In the genomic region with DNA sequence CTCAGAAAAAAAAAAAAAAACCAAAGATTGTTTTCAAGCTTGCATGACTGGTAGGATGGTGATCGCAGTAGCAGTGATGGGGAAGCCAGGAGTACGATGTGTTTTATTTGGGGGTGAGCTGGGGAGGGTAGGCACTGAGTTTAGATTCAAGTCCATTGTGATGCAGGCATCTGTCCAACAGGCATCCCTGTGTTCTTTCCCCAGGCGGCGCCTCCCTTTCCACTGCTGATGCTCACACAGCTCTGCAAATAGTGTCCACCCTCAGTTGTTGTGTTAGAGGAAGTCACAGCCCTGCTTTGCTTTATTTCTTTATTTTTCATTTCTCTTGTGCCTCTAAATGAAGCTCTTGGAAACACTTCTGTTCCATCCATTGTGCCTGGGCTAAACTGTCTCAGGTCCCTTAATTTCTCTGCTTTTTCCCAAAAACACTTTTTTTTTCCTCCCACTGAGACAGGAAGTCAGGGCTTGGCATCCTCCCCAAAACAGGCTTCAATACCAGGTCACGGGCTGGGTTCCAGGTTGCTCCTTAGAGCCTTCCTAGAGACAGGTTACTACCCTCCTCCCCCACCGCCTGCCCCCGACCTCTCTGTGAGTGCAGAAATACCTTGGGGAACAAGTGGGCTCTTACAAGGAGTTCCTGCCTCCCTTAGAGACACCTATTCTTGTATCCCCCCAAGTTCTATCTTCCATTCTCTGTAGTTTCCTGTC, we compare ENCODE assay signal across 12 cellular contexts. TPM values are rescaled to one million over a fixed set of nuclear protein-coding genes. Genes with fewer than 3 reads are reported as not detected.
A peak's percentile ranks its signal among the peaks of the same experiment; 100 is the strongest.
DNase-seq lines count a peak whose midpoint lies in the region; ATAC-seq and TF ChIP-seq lines count a peak whose summit lies in the region.
"Had no signal": no experiment of that assay in that cellular context is flagged by ENCODE, and none has a peak within 500 bp of the region (broad histone marks: within the 10 kb centered on the region; RNA-seq: fewer than 3 reads in every experiment).

No MANE protein-coding gene starts in this region.

- CTCF ChIA-PET in WTC11 (lab: Charles Lee): interaction anchor here (0.6 to 7.9 kb wide), 4 partner anchors 12 to 160 kb away, joined by 3 to 113 read pairs (median 3); no protein-coding TSS in a partner anchor

- peaks cover 21% of the 10 kb centered on the region for H3K4me1 Mint-ChIP-seq in T-helper 1 cell treated with Interleukin-12 subunit alpha and Interleukin-12 subunit beta and Interleukin-4 antibody, amounts not matched to agents 30 μg/mL and 1 μg/mL, for 36 hours (ENCODE audit: low read depth)
- peaks cover 27% of the 10 kb centered on the region for H3K4me1 Mint-ChIP-seq in WTC11
- peaks cover 23% of the 10 kb centered on the region for H3K4me1 Mint-ChIP-seq in stimulated activated naive CD8-positive, alpha-beta T cell treated with anti-CD3 and anti-CD28 coated beads, Interleukin-15, amount 100 ng/mL, for 72 hours

- H3K36me3 ChIP-seq in gastroesophageal sphincter: peaks cover 0 to 21% of the 10 kb centered on the region in 2 donors

- no peaks in the 10 kb centered on the region for H3K27me3 ChIP-seq in gastroesophageal sphincter

- no peaks in the 10 kb centered on the region for H3K9me3 Mint-ChIP-seq in T-helper 1 cell treated with Interleukin-12 subunit alpha and Interleukin-12 subunit beta and Interleukin-4 antibody, amounts not matched to agents 30 μg/mL and 1 μg/mL, for 36 hours
- H3K9me3 Mint-ChIP-seq in WTC11: no peaks in the 10 kb centered on the region
- no peaks in the 10 kb centered on the region for H3K9me3 Mint-ChIP-seq in stimulated activated naive CD8-positive, alpha-beta T cell treated with anti-CD3 and anti-CD28 coated beads, Interleukin-15, amount 100 ng/mL, for 72 hours

- TF ChIP-seq EP300 in gastroesophageal sphincter (IDR thresholded peaks at IDR 0.05): no peak

- H3K27ac Mint-ChIP-seq in T-helper 1 cell treated with Interleukin-12 subunit alpha and Interleukin-12 subunit beta and Interleukin-4 antibody, amounts not matched to agents 30 μg/mL and 1 μg/mL, for 36 hours: peak overlapping the region; percentile 61
- no peak overlapping the region for H3K27ac Mint-ChIP-seq in WTC11
- H3K27ac Mint-ChIP-seq in stimulated activated naive CD8-positive, alpha-beta T cell treated with anti-CD3 and anti-CD28 coated beads, Interleukin-15, amount 100 ng/mL, for 72 hours: peak overlapping the region in 1 of 2 donors; percentile 83

- H3K4me3 Mint-ChIP-seq in T-helper 1 cell treated with Interleukin-12 subunit alpha and Interleukin-12 subunit beta and Interleukin-4 antibody, amounts not matched to agents 30 μg/mL and 1 μg/mL, for 36 hours: peak overlapping the region; percentile 29
- H3K4me3 Mint-ChIP-seq in WTC11: no peak overlapping the region
- peak overlapping the region; percentile 16 to 41 for H3K4me3 Mint-ChIP-seq in stimulated activated naive CD8-positive, alpha-beta T cell treated with anti-CD3 and anti-CD28 coated beads, Interleukin-15, amount 100 ng/mL, for 72 hours

- H3K4me1 ChIP-seq in gastroesophageal sphincter: peaks cover 2 to 70% (median 22%) of the 10 kb centered on the region in 3 donors

- H3K4me3 ChIP-seq in gastroesophageal sphincter: no peak overlapping the region

- H3K27me3 Mint-ChIP-seq in T-helper 1 cell treated with Interleukin-12 subunit alpha and Interleukin-12 subunit beta and Interleukin-4 antibody, amounts not matched to agents 30 μg/mL and 1 μg/mL, for 36 hours (ENCODE audit: low read depth): peaks cover 3% of the 10 kb centered on the region
- no peaks in the 10 kb centered on the region for H3K27me3 Mint-ChIP-seq in WTC11 (ENCODE audit: low read depth)
- H3K27me3 Mint-ChIP-seq in stimulated activated naive CD8-positive, alpha-beta T cell treated with anti-CD3 and anti-CD28 coated beads, Interleukin-15, amount 100 ng/mL, for 72 hours: no peaks in the 10 kb centered on the region

- ATAC-seq in WTC11: peak; percentile 49
- ATAC-seq in gastroesophageal sphincter: no peak
- no peak for ATAC-seq in stimulated activated naive CD8-positive, alpha-beta T cell treated with anti-CD3 and anti-CD28 coated beads, Interleukin-15, amount 100 ng/mL, for 72 hours
- no peak for ATAC-seq in esophagus mucosa
- ATAC-seq in activated CD4-positive, CD25-positive, alpha-beta regulatory T cell treated with anti-CD3 and anti-CD28 coated beads, Interleukin-2, amount 50 U/mL, for 24 hours: no peak

- peaks cover 4% of the 10 kb centered on the region for H3K36me3 Mint-ChIP-seq in T-helper 1 cell treated with Interleukin-12 subunit alpha and Interleukin-12 subunit beta and Interleukin-4 antibody, amounts not matched to agents 30 μg/mL and 1 μg/mL, for 36 hours (ENCODE audit: low read depth)
- peaks cover 2% of the 10 kb centered on the region; the same call in 1 of the 2 replicates for H3K36me3 Mint-ChIP-seq in WTC11

- DNase-seq in T-helper 1 cell: no peak
- no peak for DNase-seq in WTC11 (ENCODE audit: low spot score)
- DNase-seq in stimulated activated naive CD8-positive, alpha-beta T cell treated with anti-CD3 and anti-CD28 coated beads, Interleukin-15, amount 100 ng/mL, for 72 hours: no peak
- DNase-seq in DMS 273 (lab: John Stamatoyannopoulos, UW; ENCODE audit: unreplicated experiment): no peak
- DNase-seq: activated CD8-positive, alpha-beta memory T cell treated with anti-CD3 and anti-CD28 coated beads, Interleukin-2, amount 50 U/mL, for 48 hours; dermis blood vessel endothelial cell; GF-D8; NCI-H345 had no signal

- TF ChIP-seq CTCF in WTC11 (IDR thresholded peaks at IDR 0.05) (no peak), gastroesophageal sphincter (IDR thresholded peaks at IDR 0.05) (no peak)

- no peaks in the 10 kb centered on the region for H3K9me3 ChIP-seq in gastroesophageal sphincter

- WGBS in gastroesophageal sphincter (ENCODE audit: low coverage in 1 of 2), 2 donors: 37 to 50% methylated on average over 5 to 6 of the region's 7 CpGs

- H3K27ac ChIP-seq in gastroesophageal sphincter: peak overlapping the region in 3 of 4 donors; percentile 59 to 71 (median 62)

- POLR2A ChIA-PET in WTC11 (lab: Charles Lee): no interaction called here

- TF ChIP-seq POLR2A in gastroesophageal sphincter (IDR thresholded peaks at IDR 0.05): no peak

TF ChIP-seq in WTC11, 78 proteins besides CTCF, POLR2A, EP300 and RAD21:
- TF ChIP-seq ZNF121 (CRISPR knock-in tag; IDR thresholded peaks at IDR 0.05): no peak
- TF ChIP-seq, protein P1, sequence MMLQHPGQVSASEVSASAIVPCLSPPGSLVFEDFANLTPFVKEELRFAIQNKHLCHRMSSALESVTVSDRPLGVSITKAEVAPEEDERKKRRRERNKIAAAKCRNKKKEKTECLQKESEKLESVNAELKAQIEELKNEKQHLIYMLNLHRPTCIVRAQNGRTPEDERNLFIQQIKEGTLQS (CRISPR knock-in tag; conservative IDR thresholded peaks at IDR 0.05): no peak
- TF ChIP-seq, protein P2, sequence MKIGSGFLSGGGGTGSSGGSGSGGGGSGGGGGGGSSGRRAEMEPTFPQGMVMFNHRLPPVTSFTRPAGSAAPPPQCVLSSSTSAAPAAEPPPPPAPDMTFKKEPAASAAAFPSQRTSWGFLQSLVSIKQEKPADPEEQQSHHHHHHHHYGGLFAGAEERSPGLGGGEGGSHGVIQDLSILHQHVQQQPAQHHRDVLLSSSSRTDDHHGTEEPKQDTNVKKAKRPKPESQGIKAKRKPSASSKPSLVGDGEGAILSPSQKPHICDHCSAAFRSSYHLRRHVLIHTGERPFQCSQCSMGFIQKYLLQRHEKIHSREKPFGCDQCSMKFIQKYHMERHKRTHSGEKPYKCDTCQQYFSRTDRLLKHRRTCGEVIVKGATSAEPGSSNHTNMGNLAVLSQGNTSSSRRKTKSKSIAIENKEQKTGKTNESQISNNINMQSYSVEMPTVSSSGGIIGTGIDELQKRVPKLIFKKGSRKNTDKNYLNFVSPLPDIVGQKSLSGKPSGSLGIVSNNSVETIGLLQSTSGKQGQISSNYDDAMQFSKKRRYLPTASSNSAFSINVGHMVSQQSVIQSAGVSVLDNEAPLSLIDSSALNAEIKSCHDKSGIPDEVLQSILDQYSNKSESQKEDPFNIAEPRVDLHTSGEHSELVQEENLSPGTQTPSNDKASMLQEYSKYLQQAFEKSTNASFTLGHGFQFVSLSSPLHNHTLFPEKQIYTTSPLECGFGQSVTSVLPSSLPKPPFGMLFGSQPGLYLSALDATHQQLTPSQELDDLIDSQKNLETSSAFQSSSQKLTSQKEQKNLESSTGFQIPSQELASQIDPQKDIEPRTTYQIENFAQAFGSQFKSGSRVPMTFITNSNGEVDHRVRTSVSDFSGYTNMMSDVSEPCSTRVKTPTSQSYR (CRISPR knock-in tag; IDR thresholded peaks at IDR 0.05): no peak
- TF ChIP-seq TEAD4 (CRISPR knock-in tag; IDR thresholded peaks at IDR 0.05): no peak
- TF ChIP-seq MXD4 (CRISPR knock-in tag; IDR thresholded peaks at IDR 0.05; ENCODE audit: borderline replicate concordance): no peak
- TF ChIP-seq GABPB1 (CRISPR knock-in tag; IDR thresholded peaks at IDR 0.05): no peak
- no peak for TF ChIP-seq FOXP1 (CRISPR knock-in tag; IDR thresholded peaks at IDR 0.05; ENCODE audit: borderline replicate concordance)
- TF ChIP-seq, protein P3, sequence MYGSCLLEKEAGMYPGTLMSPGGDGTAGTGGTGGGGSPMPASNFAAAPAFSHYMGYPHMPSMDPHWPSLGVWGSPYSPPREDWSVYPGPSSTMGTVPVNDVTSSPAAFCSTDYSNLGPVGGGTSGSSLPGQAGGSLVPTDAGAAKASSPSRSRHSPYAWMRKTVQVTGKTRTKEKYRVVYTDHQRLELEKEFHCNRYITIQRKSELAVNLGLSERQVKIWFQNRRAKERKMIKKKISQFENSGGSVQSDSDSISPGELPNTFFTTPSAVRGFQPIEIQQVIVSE (CRISPR knock-in tag; IDR thresholded peaks at IDR 0.05; ENCODE audit: borderline replicate concordance): no peak
- no peak for TF ChIP-seq ZNF219 (CRISPR knock-in tag; IDR thresholded peaks at IDR 0.05; ENCODE audit: borderline replicate concordance)
- no peak for TF ChIP-seq NFE2L1 (CRISPR knock-in tag; IDR thresholded peaks at IDR 0.05)
- TF ChIP-seq, protein P4, sequence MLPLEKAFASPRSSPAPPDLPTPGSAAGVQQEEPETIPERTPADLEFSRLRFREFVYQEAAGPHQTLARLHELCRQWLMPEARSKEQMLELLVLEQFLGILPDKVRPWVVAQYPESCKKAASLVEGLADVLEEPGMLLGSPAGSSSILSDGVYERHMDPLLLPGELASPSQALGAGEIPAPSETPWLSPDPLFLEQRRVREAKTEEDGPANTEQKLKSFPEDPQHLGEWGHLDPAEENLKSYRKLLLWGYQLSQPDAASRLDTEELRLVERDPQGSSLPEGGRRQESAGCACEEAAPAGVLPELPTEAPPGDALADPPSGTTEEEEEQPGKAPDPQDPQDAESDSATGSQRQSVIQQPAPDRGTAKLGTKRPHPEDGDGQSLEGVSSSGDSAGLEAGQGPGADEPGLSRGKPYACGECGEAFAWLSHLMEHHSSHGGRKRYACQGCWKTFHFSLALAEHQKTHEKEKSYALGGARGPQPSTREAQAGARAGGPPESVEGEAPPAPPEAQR (CRISPR knock-in tag; IDR thresholded peaks at IDR 0.05): no peak

RNA-seq across cellular contexts. Expression of a gene that starts 38.6 kb away (rescaled TPM):
- total RNA-seq in WTC11 (2021): 1,051 to 1,124 TPM (median 1,087 TPM) in 3 replicates
- total RNA-seq in gastroesophageal sphincter: 1,000 to 10,000 TPM in 3 of 4 donors, 100 to 1,000 TPM in 1; 976 to 1,475 (median 1,128) TPM
- total RNA-seq in esophagus mucosa: 681 TPM
